In the genomic region with DNA sequence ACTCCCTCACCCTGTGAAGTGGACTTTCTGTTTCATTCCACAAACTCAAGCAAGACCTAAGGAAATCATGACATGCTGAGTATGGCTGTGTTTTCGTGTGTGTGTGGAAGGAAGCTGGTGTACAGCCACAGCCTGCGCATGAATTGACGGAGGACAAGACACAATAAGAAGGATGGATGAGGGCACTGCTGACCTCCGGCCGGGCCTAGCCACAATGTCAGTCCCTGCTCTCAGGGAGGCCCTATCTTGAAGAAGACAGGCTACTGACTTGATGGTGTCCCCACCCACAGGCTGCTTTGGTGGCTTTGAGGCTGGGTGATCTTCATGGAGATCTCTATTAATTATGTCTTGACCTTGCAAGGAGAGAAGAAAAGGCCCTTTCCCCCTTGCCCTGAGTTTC, we compare ENCODE assay signal across 24 cellular contexts. TPM values are rescaled to one million over a fixed set of nuclear protein-coding genes. Genes with fewer than 3 reads are reported as not detected.
"Had no signal": no experiment of that assay in that cellular context is flagged by ENCODE, and none has a peak within 500 bp of the region (broad histone marks: within the 10 kb centered on the region; RNA-seq: fewer than 3 reads in every experiment).

No MANE protein-coding gene starts in this region.

- H3K27ac Mint-ChIP-seq: dendritic cell treated with granulocyte-macrophage colony-stimulating factor and Interleukin-4, amounts not matched to agents 40 ng/mL and 50 ng/mL, for 4 days; endodermal cell; natural killer cell; progenitor cell of endocrine pancreas; stimulated activated memory B cell treated with anti-CD40 and anti-IgM and Interleukin-4, amounts not matched to agents 10 μg/mL and 1 μg/mL and 100 μg/mL, for 72 hours had no signal

- DNase-seq: colonic mucosa; effector CD8-positive, alpha-beta T cell; endodermal cell; foreskin fibroblast; gastrocnemius medialis; head of caudate nucleus; left ventricle myocardium superior; lower lobe of right lung; natural killer cell; stimulated activated CD4-positive, alpha-beta T cell treated with anti-CD3 and anti-CD28 coated beads, Interleukin-2, amount 100 ng/mL, for 24 hours; stimulated activated CD4-positive, alpha-beta T cell treated with anti-CD3 and anti-CD28 coated beads, Interleukin-4, amount 100 ng/mL, for 24 hours; stimulated activated naive CD8-positive, alpha-beta T cell treated with anti-CD3 and anti-CD28 coated beads, Interleukin-15, Interleukin-2, amounts not matched to agents 100 U/mL and 50 U/mL, for 24 hours; substantia nigra had no signal

- H3K4me2 ChIP-seq: smooth muscle cell had no signal

- H3K4me1 ChIP-seq: colonic mucosa had no signal

- H3K27ac ChIP-seq: colonic mucosa, epithelial cell of prostate, gastrocnemius medialis, lower lobe of right lung, parathyroid adenoma, thoracic aorta, tibial nerve, vagina had no signal

- H2AFZ ChIP-seq: parathyroid adenoma had no signal

- H3K4me3 Mint-ChIP-seq: dendritic cell treated with granulocyte-macrophage colony-stimulating factor and Interleukin-4, amounts not matched to agents 40 ng/mL and 50 ng/mL, for 4 days; endodermal cell; natural killer cell; neural crest cell; stimulated activated memory B cell treated with anti-CD40 and anti-IgM and Interleukin-4, amounts not matched to agents 10 μg/mL and 1 μg/mL and 100 μg/mL, for 72 hours had no signal

- H3K9me3 ChIP-seq: colonic mucosa, gastrocnemius medialis, lower lobe of right lung, thoracic aorta, tibial nerve, vagina had no signal

- H3K36me3 Mint-ChIP-seq: natural killer cell; stimulated activated memory B cell treated with anti-CD40 and anti-IgM and Interleukin-4, amounts not matched to agents 10 μg/mL and 1 μg/mL and 100 μg/mL, for 72 hours had no signal

- H3K36me3 ChIP-seq: colonic mucosa, gastrocnemius medialis, lower lobe of right lung, thoracic aorta, tibial nerve, vagina had no signal

- H3K9ac ChIP-seq: parathyroid adenoma had no signal

- H3K4me3 ChIP-seq: colonic mucosa, gastrocnemius medialis, lower lobe of right lung, smooth muscle cell, thoracic aorta, tibial nerve, vagina had no signal

- FAIRE-seq: keratinocyte had no signal

- H3K9me3 Mint-ChIP-seq: dendritic cell treated with granulocyte-macrophage colony-stimulating factor and Interleukin-4, amounts not matched to agents 40 ng/mL and 50 ng/mL, for 4 days; endodermal cell; natural killer cell; neural crest cell; stimulated activated memory B cell treated with anti-CD40 and anti-IgM and Interleukin-4, amounts not matched to agents 10 μg/mL and 1 μg/mL and 100 μg/mL, for 72 hours had no signal

- H3K27me3 ChIP-seq: colonic mucosa, gastrocnemius medialis, tibial nerve, vagina had no signal

- H3K4me1 Mint-ChIP-seq: natural killer cell had no signal

- H3K79me2 ChIP-seq: parathyroid adenoma had no signal

RNA-seq across cellular contexts. Expression of a gene that starts 39.3 kb away (rescaled TPM):
- total RNA-seq: neural crest cell had no signal
